12 cellular contexts compared by ENCODE assay signal in genomic region chr7:5234852-5235831, GRCh38. TPM values are rescaled to one million over a fixed set of nuclear protein-coding genes. Genes with fewer than 3 reads are reported as not detected.
DNase-seq lines count a peak whose midpoint lies in the region; ATAC-seq and TF ChIP-seq lines count a peak whose summit lies in the region.
"Had no signal": no experiment of that assay in that cellular context is flagged by ENCODE, and none has a peak within 500 bp of the region (broad histone marks: within the 10 kb centered on the region; RNA-seq: fewer than 3 reads in every experiment).

No MANE protein-coding gene starts in this region.

- no peak overlapping the region for H3K4me3 ChIP-seq in epithelial cell of esophagus (ENCODE audit: low read length)
- H3K4me3 ChIP-seq in brain microvascular endothelial cell (ENCODE audit: low read depth, low read length) = no peak overlapping the region
- H3K4me3 ChIP-seq: upper lobe of left lung had no signal

- in situ Hi-C loops in KBM-7 (cut with MboI; ENCODE audit: low pct_unique_long_range_greater_than_20kb, low sequenced_read_pairs) (no loop called here), brain microvascular endothelial cell (cut with HindIII; ENCODE audit: low pct_ligation_motif_present, low sequenced_read_pairs) (no loop called here)

- H3K9me3 Mint-ChIP-seq in Calu3 (ENCODE audit: low read depth, unreplicated experiment) = no peaks in the 10 kb centered on the region
- H3K9me3 Mint-ChIP-seq: activated CD4-positive, alpha-beta memory T cell treated with anti-CD3 and anti-CD28 coated beads for 36 hours had no signal

- CTCF ChIA-PET in Calu3 (lab: Charles Lee) = interaction anchor here (0.7 kb wide), 1 partner anchor 542 kb away, joined by 3 read pairs; no protein-coding TSS in a partner anchor

- DNase-seq in Calu3 (peak; percentile 22), KBM-7 (peak; percentile 36), epithelial cell of esophagus (ENCODE audit: low read depth) (peak; percentile 21), NCI-H82 treated with DMSO at 0.1 percent for 48 hours (lab: John Stamatoyannopoulos, UW; ENCODE audit: unreplicated experiment) (no peak), brain microvascular endothelial cell (no peak)
- DNase-seq in stimulated activated CD4-positive, alpha-beta T cell treated with anti-CD3 and anti-CD28 coated beads, Interleukin-4, amount 100 ng/mL, for 24 hours = no peak
- DNase-seq: activated CD4-positive, alpha-beta memory T cell treated with anti-CD3 and anti-CD28 coated beads for 36 hours; Caco-2; kidney glomerular epithelial cell had no signal

- H3K27me3 Mint-ChIP-seq in Calu3 (ENCODE audit: unreplicated experiment) = no peaks in the 10 kb centered on the region

- H3K27ac Mint-ChIP-seq in Calu3 (ENCODE audit: unreplicated experiment) = no peak overlapping the region
- H3K27ac Mint-ChIP-seq: activated CD4-positive, alpha-beta memory T cell treated with anti-CD3 and anti-CD28 coated beads for 36 hours had no signal

- intact Hi-C loops in Calu3 (cut with micrococcal nuclease; ENCODE audit: unreplicated experiment) = no loop called here

- no peak overlapping the region for H3K4me3 Mint-ChIP-seq in Calu3 (ENCODE audit: low read depth, unreplicated experiment)
- H3K4me3 Mint-ChIP-seq: activated CD4-positive, alpha-beta memory T cell treated with anti-CD3 and anti-CD28 coated beads for 36 hours had no signal

- no peaks in the 10 kb centered on the region for H3K27me3 ChIP-seq in brain microvascular endothelial cell (replicated peaks)
- H3K27me3 ChIP-seq: upper lobe of left lung had no signal

- peaks cover 10% of the 10 kb centered on the region for H3K4me1 Mint-ChIP-seq in Calu3 (ENCODE audit: low read depth, unreplicated experiment)

- peak; percentile 31 for ATAC-seq in GM21447 (IDR thresholded peaks at IDR 0.05; ENCODE audit: unreplicated experiment)
- no peak for ATAC-seq in GM21367 (IDR thresholded peaks at IDR 0.05; ENCODE audit: unreplicated experiment)

- H3K36me3 ChIP-seq in brain microvascular endothelial cell (replicated peaks) = peaks cover 24% of the 10 kb centered on the region

- no peak overlapping the region for H3K27ac ChIP-seq in brain microvascular endothelial cell
- H3K27ac ChIP-seq: upper lobe of left lung had no signal

- H3K36me3 Mint-ChIP-seq in Calu3 (ENCODE audit: insufficient read depth, unreplicated experiment) = peaks cover 17% of the 10 kb centered on the region

- no TSS peak for BruUV-seq in Calu3 (replicated peaks; lab: Mats Ljungman, UMichigan)

- TF ChIP-seq CTCF in Calu3 (IDR thresholded peaks at IDR 0.05; ENCODE audit: unreplicated experiment) (no peak), epithelial cell of esophagus (IDR thresholded peaks at IDR 0.05; ENCODE audit: insufficient read depth, low read depth, low read length, missing control alignments) (no peak), brain microvascular endothelial cell (IDR thresholded peaks at IDR 0.05; ENCODE audit: low read depth, low read length, missing control alignments) (no peak)

RNA-seq across cellular contexts. Expression of gene WIPI2, which starts 45.1 kb away (rescaled TPM):
- total RNA-seq in Calu3 (2022) = 69.2 and 75.1 TPM in 2 replicates

RNA-seq across cellular contexts. Expression of gene SLC29A4, which starts 47.6 kb away (rescaled TPM):
- total RNA-seq in Calu3 (2022) = 1.9 and 2.5 TPM in 2 replicates

Comparison
In these comparisons a context has a peak if more than half of its experiments do, and no peak if none do; other contexts are left out.
1. DNase-seq: peak in Calu3 (single experiment), KBM-7 (single experiment) and epithelial cell of esophagus (single experiment); none in stimulated activated CD4-positive, alpha-beta T cell treated with anti-CD3 and anti-CD28 coated beads, Interleukin-4, amount 100 ng/mL, for 24 hours (single experiment), NCI-H82 treated with DMSO at 0.1 percent for 48 hours (single experiment) and brain microvascular endothelial cell (single experiment).